ENCODE assay signal across 2 cellular contexts in the genomic region with DNA sequence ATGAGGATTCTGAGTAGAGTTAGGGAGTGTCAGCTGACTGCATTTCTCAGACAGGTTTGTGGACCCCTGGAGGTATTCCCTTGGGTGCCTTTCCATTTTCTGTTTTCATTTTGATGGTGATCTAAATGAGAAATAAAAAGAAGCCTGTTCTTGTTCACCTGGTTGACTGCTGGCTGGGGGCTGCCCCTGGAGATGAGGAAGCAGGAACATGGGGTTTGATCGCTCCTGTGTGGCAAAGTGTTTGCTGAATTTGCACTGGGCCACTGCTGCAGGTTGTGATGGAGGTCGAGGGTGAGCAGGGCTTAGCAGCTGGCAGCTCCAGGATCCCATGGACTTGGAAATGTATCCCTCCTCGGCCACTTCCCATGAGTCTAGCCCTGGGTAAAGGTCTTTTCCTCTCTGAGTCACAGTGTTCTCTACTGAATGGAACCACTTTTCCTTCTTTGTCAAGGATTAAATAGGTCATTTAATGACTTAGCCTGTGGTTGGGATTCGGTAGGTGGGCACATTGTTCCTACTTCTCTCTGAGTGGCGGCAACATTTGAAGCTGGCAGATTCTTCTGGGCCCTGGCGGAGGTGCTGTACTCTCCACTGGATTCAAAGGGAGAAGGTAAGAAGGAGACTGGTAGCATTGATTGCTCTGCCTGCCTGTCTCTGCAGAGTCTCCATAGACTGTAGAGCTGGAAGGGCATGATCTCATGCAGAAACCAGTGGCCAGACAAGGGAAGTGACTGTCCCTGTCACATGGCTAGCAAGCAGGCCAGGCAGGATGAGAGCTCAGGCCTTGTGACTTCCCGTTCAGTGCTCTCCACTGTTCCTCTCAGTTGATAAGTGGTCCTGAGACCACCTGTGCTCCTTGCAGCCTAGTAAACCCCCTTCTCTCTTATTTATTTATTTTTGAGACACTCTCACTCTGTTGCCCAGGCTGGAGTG.
TF ChIP-seq lines count a peak whose summit lies in the region.

No MANE protein-coding gene starts in this region.

TF ChIP-seq in K562, 482 proteins besides CTCF, POLR2A, EP300 and RAD21 (continues in another document):
- no peak for TF ChIP-seq EGR1 (conservative IDR thresholded peaks at IDR 0.05)
- TF ChIP-seq, protein P1, sequence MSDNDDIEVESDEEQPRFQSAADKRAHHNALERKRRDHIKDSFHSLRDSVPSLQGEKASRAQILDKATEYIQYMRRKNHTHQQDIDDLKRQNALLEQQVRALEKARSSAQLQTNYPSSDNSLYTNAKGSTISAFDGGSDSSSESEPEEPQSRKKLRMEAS (CRISPR knock-in tag; IDR thresholded peaks at IDR 0.05), result peak; percentile 41; the same call in 1 of the 2 replicates
- peak; percentile 50; the same call in 1 of the 2 replicates for TF ChIP-seq TOE1 (IDR thresholded peaks at IDR 0.05; ENCODE audit: borderline replicate concordance)
- TF ChIP-seq TOE1 (CRISPR knock-in tag; IDR thresholded peaks at IDR 0.05; ENCODE audit: borderline replicate concordance, low read depth), result no peak
- no peak for TF ChIP-seq NR2C2 (CRISPR knock-in tag; IDR thresholded peaks at IDR 0.05)
- peak; percentile 66 for TF ChIP-seq NR2C2 (tag; IDR thresholded peaks at IDR 0.05)
- TF ChIP-seq, protein P2, sequence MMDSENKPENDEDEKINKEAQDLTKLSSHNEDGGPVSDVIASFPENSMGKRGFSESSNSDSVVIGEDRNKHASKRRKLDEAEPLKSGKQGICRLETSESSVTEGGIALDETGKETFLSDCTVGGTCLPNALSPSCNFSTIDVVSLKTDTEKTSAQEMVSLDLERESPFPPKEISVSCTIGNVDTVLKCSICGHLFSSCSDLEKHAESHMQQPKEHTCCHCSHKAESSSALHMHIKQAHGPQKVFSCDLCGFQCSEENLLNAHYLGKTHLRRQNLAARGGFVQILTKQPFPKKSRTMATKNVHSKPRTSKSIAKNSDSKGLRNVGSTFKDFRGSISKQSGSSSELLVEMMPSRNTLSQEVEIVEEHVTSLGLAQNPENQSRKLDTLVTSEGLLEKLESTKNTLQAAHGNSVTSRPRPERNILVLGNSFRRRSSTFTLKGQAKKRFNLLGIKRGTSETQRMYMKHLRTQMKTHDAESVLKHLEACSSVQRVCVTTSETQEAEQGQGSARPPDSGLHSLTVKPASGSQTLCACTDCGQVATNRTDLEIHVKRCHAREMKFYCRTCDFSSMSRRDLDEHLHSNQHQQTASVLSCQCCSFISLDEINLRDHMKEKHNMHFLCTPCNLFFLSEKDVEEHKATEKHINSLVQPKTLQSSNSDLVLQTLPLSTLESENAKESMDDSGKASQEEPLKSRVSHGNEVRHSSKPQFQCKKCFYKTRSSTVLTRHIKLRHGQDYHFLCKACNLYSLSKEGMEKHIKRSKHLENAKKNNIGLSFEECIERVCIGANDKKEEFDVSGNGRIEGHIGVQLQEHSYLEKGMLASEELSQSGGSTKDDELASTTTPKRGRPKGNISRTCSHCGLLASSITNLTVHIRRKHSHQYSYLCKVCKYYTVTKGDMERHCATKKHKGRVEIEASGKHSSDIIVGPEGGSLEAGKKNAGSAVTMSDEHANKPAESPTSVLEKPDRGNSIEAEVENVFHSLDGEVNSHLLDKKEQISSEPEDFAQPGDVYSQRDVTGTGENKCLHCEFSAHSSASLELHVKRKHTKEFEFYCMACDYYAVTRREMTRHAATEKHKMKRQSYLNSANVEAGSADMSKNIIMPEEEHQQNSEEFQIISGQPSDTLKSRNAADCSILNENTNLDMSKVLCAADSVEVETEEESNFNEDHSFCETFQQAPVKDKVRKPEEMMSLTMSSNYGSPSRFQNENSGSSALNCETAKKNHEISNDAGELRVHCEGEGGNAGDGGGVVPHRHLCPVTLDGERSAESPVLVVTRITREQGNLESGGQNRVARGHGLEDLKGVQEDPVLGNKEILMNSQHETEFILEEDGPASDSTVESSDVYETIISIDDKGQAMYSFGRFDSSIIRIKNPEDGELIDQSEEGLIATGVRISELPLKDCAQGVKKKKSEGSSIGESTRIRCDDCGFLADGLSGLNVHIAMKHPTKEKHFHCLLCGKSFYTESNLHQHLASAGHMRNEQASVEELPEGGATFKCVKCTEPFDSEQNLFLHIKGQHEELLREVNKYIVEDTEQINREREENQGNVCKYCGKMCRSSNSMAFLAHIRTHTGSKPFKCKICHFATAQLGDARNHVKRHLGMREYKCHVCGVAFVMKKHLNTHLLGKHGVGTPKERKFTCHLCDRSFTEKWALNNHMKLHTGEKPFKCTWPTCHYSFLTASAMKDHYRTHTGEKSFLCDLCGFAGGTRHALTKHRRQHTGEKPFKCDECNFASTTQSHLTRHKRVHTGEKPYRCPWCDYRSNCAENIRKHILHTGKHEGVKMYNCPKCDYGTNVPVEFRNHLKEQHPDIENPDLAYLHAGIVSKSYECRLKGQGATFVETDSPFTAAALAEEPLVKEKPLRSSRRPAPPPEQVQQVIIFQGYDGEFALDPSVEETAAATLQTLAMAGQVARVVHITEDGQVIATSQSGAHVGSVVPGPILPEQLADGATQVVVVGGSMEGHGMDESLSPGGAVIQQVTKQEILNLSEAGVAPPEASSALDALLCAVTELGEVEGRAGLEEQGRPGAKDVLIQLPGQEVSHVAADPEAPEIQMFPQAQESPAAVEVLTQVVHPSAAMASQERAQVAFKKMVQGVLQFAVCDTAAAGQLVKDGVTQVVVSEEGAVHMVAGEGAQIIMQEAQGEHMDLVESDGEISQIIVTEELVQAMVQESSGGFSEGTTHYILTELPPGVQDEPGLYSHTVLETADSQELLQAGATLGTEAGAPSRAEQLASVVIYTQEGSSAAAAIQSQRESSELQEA (IDR thresholded peaks at IDR 0.05; ENCODE audit: low read depth), result no peak
- TF ChIP-seq, protein P3, sequence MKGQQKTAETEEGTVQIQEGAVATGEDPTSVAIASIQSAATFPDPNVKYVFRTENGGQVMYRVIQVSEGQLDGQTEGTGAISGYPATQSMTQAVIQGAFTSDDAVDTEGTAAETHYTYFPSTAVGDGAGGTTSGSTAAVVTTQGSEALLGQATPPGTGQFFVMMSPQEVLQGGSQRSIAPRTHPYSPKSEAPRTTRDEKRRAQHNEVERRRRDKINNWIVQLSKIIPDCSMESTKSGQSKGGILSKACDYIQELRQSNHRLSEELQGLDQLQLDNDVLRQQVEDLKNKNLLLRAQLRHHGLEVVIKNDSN (CRISPR knock-in tag; IDR thresholded peaks at IDR 0.05), result peak; percentile 64
- TF ChIP-seq, protein P4, sequence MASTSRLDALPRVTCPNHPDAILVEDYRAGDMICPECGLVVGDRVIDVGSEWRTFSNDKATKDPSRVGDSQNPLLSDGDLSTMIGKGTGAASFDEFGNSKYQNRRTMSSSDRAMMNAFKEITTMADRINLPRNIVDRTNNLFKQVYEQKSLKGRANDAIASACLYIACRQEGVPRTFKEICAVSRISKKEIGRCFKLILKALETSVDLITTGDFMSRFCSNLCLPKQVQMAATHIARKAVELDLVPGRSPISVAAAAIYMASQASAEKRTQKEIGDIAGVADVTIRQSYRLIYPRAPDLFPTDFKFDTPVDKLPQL (IDR thresholded peaks at IDR 0.05; ENCODE audit: extremely low read depth, insufficient read length), result no peak
- TF ChIP-seq GABPA (tag; conservative IDR thresholded peaks at IDR 0.05; ENCODE audit: low read depth), result 0 out of 2 replicates have a peak, but pooled peaks have one; percentile 30
- TF ChIP-seq ZNF311 (CRISPR knock-in tag; IDR thresholded peaks at IDR 0.05), result no peak
- TF ChIP-seq, protein P5, sequence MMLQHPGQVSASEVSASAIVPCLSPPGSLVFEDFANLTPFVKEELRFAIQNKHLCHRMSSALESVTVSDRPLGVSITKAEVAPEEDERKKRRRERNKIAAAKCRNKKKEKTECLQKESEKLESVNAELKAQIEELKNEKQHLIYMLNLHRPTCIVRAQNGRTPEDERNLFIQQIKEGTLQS (IDR thresholded peaks at IDR 0.05), result peak; percentile 31; the same call in 1 of the 2 replicates
- TF ChIP-seq, protein P5 (CRISPR knock-in tag; conservative IDR thresholded peaks at IDR 0.05), result no peak
- TF ChIP-seq FOSL1 (tag; conservative IDR thresholded peaks at IDR 0.05), result 0 out of 2 replicates have a peak, but pooled peaks have one; percentile 12

TF ChIP-seq in HepG2, 621 proteins besides CTCF, POLR2A, EP300 and RAD21:
- no peak for TF ChIP-seq CENPT (CRISPR knock-in tag; IDR thresholded peaks at IDR 0.05; ENCODE audit: low read depth)
- TF ChIP-seq, protein P6, sequence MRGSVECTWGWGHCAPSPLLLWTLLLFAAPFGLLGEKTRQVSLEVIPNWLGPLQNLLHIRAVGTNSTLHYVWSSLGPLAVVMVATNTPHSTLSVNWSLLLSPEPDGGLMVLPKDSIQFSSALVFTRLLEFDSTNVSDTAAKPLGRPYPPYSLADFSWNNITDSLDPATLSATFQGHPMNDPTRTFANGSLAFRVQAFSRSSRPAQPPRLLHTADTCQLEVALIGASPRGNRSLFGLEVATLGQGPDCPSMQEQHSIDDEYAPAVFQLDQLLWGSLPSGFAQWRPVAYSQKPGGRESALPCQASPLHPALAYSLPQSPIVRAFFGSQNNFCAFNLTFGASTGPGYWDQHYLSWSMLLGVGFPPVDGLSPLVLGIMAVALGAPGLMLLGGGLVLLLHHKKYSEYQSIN (CRISPR knock-in tag; IDR thresholded peaks at IDR 0.05; ENCODE audit: borderline replicate concordance), result no peak
- TF ChIP-seq, protein P7, sequence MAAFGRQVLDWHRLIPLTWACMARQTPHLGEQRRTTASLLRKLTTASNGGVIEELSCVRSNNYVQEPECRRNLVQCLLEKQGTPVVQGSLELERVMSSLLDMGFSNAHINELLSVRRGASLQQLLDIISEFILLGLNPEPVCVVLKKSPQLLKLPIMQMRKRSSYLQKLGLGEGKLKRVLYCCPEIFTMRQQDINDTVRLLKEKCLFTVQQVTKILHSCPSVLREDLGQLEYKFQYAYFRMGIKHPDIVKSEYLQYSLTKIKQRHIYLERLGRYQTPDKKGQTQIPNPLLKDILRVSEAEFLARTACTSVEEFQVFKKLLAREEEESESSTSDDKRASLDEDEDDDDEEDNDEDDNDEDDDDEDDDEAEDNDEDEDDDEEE (CRISPR knock-in tag; IDR thresholded peaks at IDR 0.05), result no peak
- TF ChIP-seq MYC (CRISPR knock-in tag; IDR thresholded peaks at IDR 0.05; ENCODE audit: borderline replicate concordance), result no peak
- TF ChIP-seq, protein P8, sequence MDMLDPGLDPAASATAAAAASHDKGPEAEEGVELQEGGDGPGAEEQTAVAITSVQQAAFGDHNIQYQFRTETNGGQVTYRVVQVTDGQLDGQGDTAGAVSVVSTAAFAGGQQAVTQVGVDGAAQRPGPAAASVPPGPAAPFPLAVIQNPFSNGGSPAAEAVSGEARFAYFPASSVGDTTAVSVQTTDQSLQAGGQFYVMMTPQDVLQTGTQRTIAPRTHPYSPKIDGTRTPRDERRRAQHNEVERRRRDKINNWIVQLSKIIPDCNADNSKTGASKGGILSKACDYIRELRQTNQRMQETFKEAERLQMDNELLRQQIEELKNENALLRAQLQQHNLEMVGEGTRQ (IDR thresholded peaks at IDR 0.05; ENCODE audit: low read depth, low read length), result peak; percentile 29; the same call in 1 of the 2 replicates
- TF ChIP-seq, protein P8 (CRISPR knock-in tag; IDR thresholded peaks at IDR 0.05; ENCODE audit: borderline replicate concordance), result no peak
- TF ChIP-seq, protein P9, sequence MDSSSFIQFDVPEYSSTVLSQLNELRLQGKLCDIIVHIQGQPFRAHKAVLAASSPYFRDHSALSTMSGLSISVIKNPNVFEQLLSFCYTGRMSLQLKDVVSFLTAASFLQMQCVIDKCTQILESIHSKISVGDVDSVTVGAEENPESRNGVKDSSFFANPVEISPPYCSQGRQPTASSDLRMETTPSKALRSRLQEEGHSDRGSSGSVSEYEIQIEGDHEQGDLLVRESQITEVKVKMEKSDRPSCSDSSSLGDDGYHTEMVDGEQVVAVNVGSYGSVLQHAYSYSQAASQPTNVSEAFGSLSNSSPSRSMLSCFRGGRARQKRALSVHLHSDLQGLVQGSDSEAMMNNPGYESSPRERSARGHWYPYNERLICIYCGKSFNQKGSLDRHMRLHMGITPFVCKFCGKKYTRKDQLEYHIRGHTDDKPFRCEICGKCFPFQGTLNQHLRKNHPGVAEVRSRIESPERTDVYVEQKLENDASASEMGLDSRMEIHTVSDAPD (CRISPR knock-in tag; IDR thresholded peaks at IDR 0.05), result no peak
- TF ChIP-seq, protein P10, sequence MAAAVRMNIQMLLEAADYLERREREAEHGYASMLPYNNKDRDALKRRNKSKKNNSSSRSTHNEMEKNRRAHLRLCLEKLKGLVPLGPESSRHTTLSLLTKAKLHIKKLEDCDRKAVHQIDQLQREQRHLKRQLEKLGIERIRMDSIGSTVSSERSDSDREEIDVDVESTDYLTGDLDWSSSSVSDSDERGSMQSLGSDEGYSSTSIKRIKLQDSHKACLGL (CRISPR knock-in tag; IDR thresholded peaks at IDR 0.05), result no peak
- peak; percentile 87 for TF ChIP-seq ZNF7 (CRISPR knock-in tag; IDR thresholded peaks at IDR 0.05)
- TF ChIP-seq, protein P11, sequence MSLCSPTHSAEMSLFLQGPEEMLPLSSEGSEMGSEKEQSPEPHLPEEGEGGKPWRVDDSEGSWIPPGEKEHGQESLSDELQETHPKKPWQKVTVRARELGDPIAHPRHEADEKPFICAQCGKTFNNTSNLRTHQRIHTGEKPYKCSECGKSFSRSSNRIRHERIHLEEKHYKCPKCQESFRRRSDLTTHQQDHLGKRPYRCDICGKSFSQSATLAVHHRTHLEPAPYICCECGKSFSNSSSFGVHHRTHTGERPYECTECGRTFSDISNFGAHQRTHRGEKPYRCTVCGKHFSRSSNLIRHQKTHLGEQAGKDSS (CRISPR knock-in tag; IDR thresholded peaks at IDR 0.05; ENCODE audit: borderline replicate concordance, low read depth), result 0 out of 2 replicates have a peak, but pooled peaks have one; percentile 31
- TF ChIP-seq SATB2 (CRISPR knock-in tag; IDR thresholded peaks at IDR 0.05), result no peak
- TF ChIP-seq NRL (CRISPR knock-in tag; IDR thresholded peaks at IDR 0.05; ENCODE audit: borderline replicate concordance), result no peak
- no peak for TF ChIP-seq ZNF674 (CRISPR knock-in tag; IDR thresholded peaks at IDR 0.05; ENCODE audit: low read depth)
- no peak for TF ChIP-seq MED13 (CRISPR knock-in tag; IDR thresholded peaks at IDR 0.05)
